ENCODE assay signal across 1 cellular context in genomic region chr2:189783451-189783926, GRCh38.
TF ChIP-seq lines count a peak whose summit lies in the region.

No MANE protein-coding gene starts in this region.

TF ChIP-seq in HepG2, 621 proteins besides CTCF, POLR2A, EP300 and RAD21 (continued from another document and continues in another):
- TF ChIP-seq SYNCRIP (IDR thresholded peaks at IDR 0.05; ENCODE audit: insufficient read depth, low read depth, low read length), result no peak
- peak; percentile 41; the same call in 1 of the 2 replicates for TF ChIP-seq TFAP4 (IDR thresholded peaks at IDR 0.05; ENCODE audit: borderline replicate concordance, low read depth)
- no peak for TF ChIP-seq SP1 (IDR thresholded peaks at IDR 0.05)
- TF ChIP-seq SP1 (CRISPR knock-in tag; IDR thresholded peaks at IDR 0.05), result no peak
- TF ChIP-seq SNAPC2 (CRISPR knock-in tag; IDR thresholded peaks at IDR 0.05), result peak; percentile 42; the same call in 1 of the 2 replicates
- TF ChIP-seq ZNF317 (CRISPR knock-in tag; IDR thresholded peaks at IDR 0.05), result 0 out of 2 replicates have a peak, but pooled peaks have one; percentile 73
- 0 out of 2 replicates have a peak, but pooled peaks have one; percentile 7 for TF ChIP-seq ZBTB38 (CRISPR knock-in tag; IDR thresholded peaks at IDR 0.05)
- TF ChIP-seq ZBTB39 (CRISPR knock-in tag; IDR thresholded peaks at IDR 0.05), result peak; percentile 73; the same call in 1 of the 2 replicates
- TF ChIP-seq ZNF142 (CRISPR knock-in tag; IDR thresholded peaks at IDR 0.05), result 0 out of 2 replicates have a peak, but pooled peaks have one; percentile 17
- TF ChIP-seq ATF7 (IDR thresholded peaks at IDR 0.05), result peak; percentile 25; the same call in 1 of the 2 replicates
- no peak for TF ChIP-seq ATF7 (CRISPR knock-in tag; IDR thresholded peaks at IDR 0.05)
- TF ChIP-seq SIN3A (IDR thresholded peaks at IDR 0.05; ENCODE audit: borderline replicate concordance, low read depth, low read length), result 0 out of 2 replicates have a peak, but pooled peaks have one; percentile 3
- 0 out of 2 replicates have a peak, but pooled peaks have one; percentile 86 for TF ChIP-seq ZNF17 (CRISPR knock-in tag; IDR thresholded peaks at IDR 0.05)
- no peak for TF ChIP-seq RCOR2 (CRISPR knock-in tag; IDR thresholded peaks at IDR 0.05)
- TF ChIP-seq NR2C2 (CRISPR knock-in tag; IDR thresholded peaks at IDR 0.05; ENCODE audit: borderline replicate concordance), result peak; percentile 96
- TF ChIP-seq ZNF713 (CRISPR knock-in tag; IDR thresholded peaks at IDR 0.05), result no peak
- 0 out of 2 replicates have a peak, but pooled peaks have one; percentile 3 for TF ChIP-seq KDM1A (CRISPR knock-in tag; IDR thresholded peaks at IDR 0.05)
- TF ChIP-seq ZNF589 (CRISPR knock-in tag; conservative IDR thresholded peaks at IDR 0.05), result 0 out of 2 replicates have a peak, but pooled peaks have one; percentile 29
- peak; percentile 35; the same call in 1 of the 2 replicates for TF ChIP-seq RARA (CRISPR knock-in tag; IDR thresholded peaks at IDR 0.05)
- TF ChIP-seq ZBTB46 (CRISPR knock-in tag; IDR thresholded peaks at IDR 0.05; ENCODE audit: borderline replicate concordance), result 0 out of 2 replicates have a peak, but pooled peaks have one; percentile 9
- TF ChIP-seq ZNF674 (CRISPR knock-in tag; IDR thresholded peaks at IDR 0.05; ENCODE audit: low read depth), result 0 out of 2 replicates have a peak, but pooled peaks have one; percentile 7
- TF ChIP-seq NFE2L1 (CRISPR knock-in tag; IDR thresholded peaks at IDR 0.05; ENCODE audit: borderline replicate concordance), result 0 out of 2 replicates have a peak, but pooled peaks have one; percentile 1
- TF ChIP-seq NFIC (IDR thresholded peaks at IDR 0.05; ENCODE audit: low read length), result peak; percentile 25; the same call in 1 of the 2 replicates
- TF ChIP-seq ATF5 (CRISPR knock-in tag; IDR thresholded peaks at IDR 0.05; ENCODE audit: low read depth), result no peak
- peak; percentile 62; the same call in 1 of the 2 replicates for TF ChIP-seq HOXA9 (CRISPR knock-in tag; IDR thresholded peaks at IDR 0.05; ENCODE audit: borderline replicate concordance)
- TF ChIP-seq ZBTB40 (IDR thresholded peaks at IDR 0.05), result peak; percentile 37; the same call in 1 of the 2 replicates
- no peak for TF ChIP-seq ZBTB40 (CRISPR knock-in tag; IDR thresholded peaks at IDR 0.05)
- TF ChIP-seq DPF2 (CRISPR knock-in tag; IDR thresholded peaks at IDR 0.05; ENCODE audit: borderline replicate concordance, low read depth), result peak; percentile 30; the same call in 1 of the 2 replicates
- TF ChIP-seq CCDC6 (CRISPR knock-in tag; IDR thresholded peaks at IDR 0.05), result peak; percentile 12
- TF ChIP-seq NR0B2 (CRISPR knock-in tag; IDR thresholded peaks at IDR 0.05), result no peak
- peak; percentile 7; the same call in 1 of the 2 replicates for TF ChIP-seq ZNF749 (CRISPR knock-in tag; IDR thresholded peaks at IDR 0.05; ENCODE audit: borderline replicate concordance)
- TF ChIP-seq ELF4 (CRISPR knock-in tag; IDR thresholded peaks at IDR 0.05; ENCODE audit: borderline replicate concordance), result peak; percentile 57; the same call in 1 of the 2 replicates
- no peak for TF ChIP-seq PITX1 (CRISPR knock-in tag; IDR thresholded peaks at IDR 0.05)
- no peak; the same call in 1 of the 2 replicates for TF ChIP-seq ZNF644 (CRISPR knock-in tag; IDR thresholded peaks at IDR 0.05; ENCODE audit: low read depth)
- TF ChIP-seq FOXA3 (CRISPR knock-in tag; IDR thresholded peaks at IDR 0.05), result 0 out of 2 replicates have a peak, but pooled peaks have one; percentile 2
- peak; percentile 28 for TF ChIP-seq ZNF878 (CRISPR knock-in tag; IDR thresholded peaks at IDR 0.05)
- TF ChIP-seq ZNF652 (CRISPR knock-in tag; IDR thresholded peaks at IDR 0.05; ENCODE audit: borderline replicate concordance, low read depth), result peak; percentile 92
- TF ChIP-seq ZNF790 (CRISPR knock-in tag; IDR thresholded peaks at IDR 0.05; ENCODE audit: borderline replicate concordance), result peak; percentile 0; the same call in 1 of the 2 replicates
- 0 out of 2 replicates have a peak, but pooled peaks have one; percentile 54 for TF ChIP-seq ESRRA (CRISPR knock-in tag; IDR thresholded peaks at IDR 0.05; ENCODE audit: low read depth)
- peak; percentile 43 for TF ChIP-seq U2AF1 (optimal IDR thresholded peaks at IDR 0.05; ENCODE audit: low read depth, low read length)
- no peak for TF ChIP-seq CENPT (CRISPR knock-in tag; IDR thresholded peaks at IDR 0.05; ENCODE audit: low read depth)
